ENCODE assay signal across 32 cellular contexts in genomic region chr1:65983500-65983899, GRCh38.
"Had no signal": no experiment of that assay in that cellular context is flagged by ENCODE, and none has a peak within 500 bp of the region (broad histone marks: within the 10 kb centered on the region; RNA-seq: fewer than 3 reads in every experiment).

No MANE protein-coding gene starts in this region.

- H3K36me3 ChIP-seq: ascending aorta, cardiac muscle cell, WERI-Rb-1 had no signal

- H3K9me3 ChIP-seq: ascending aorta had no signal

- H3K27me3 ChIP-seq: ascending aorta, cardiac muscle cell had no signal

- H3K4me3 ChIP-seq: ascending aorta, cardiac muscle cell had no signal

- FAIRE-seq: bronchial epithelial cell, TTC549 had no signal

- H3K4me1 ChIP-seq: ascending aorta had no signal

- DNase-seq: activated CD4-positive, alpha-beta memory T cell treated with anti-CD3 and anti-CD28 coated beads, Interleukin-2, amount 10 ng/mL, durations not matched to agents 7 days and 5 days; activated CD4-positive, alpha-beta T cell treated with anti-CD3 and anti-CD28 coated beads for 1 hour; activated CD4-positive, alpha-beta T cell treated with anti-CD3 and anti-CD28 coated beads for 36 hours; activated CD4-positive, alpha-beta T cell treated with anti-CD3 and anti-CD28 coated beads for 48 hours; activated CD4-positive, alpha-beta T cell treated with anti-CD3 and anti-CD28 coated beads, Interleukin-2, amount 10 ng/mL, durations not matched to agents 7 days and 5 days; activated CD4-positive, alpha-beta T cell treated with anti-CD3 and anti-CD28 coated beads, Interleukin-2, amount 50 U/mL, for 48 hours; activated CD4-positive, CD25-positive, alpha-beta regulatory T cell; activated CD8-positive, alpha-beta memory T cell treated with anti-CD3 and anti-CD28 coated beads for 24 hours; activated CD8-positive, alpha-beta memory T cell treated with anti-CD3 and anti-CD28 coated beads, Interleukin-2, amount 10 ng/mL, durations not matched to agents 7 days and 5 days; activated CD8-positive, alpha-beta memory T cell treated with anti-CD3 and anti-CD28 coated beads, Interleukin-2, amount 50 U/mL, for 48 hours; activated CD8-positive, alpha-beta T cell treated with anti-CD3 and anti-CD28 coated beads, Interleukin-2, amount 10 ng/mL, durations not matched to agents 7 days and 5 days; activated effector memory CD4-positive, alpha-beta T cell treated with Interleukin-2 at 50 U/mL for 16 hours; activated gamma-delta T cell; activated naive CD4-positive, alpha-beta T cell treated with anti-CD3 and anti-CD28 coated beads, Interleukin-2, amount 10 ng/mL, durations not matched to agents 7 days and 5 days; activated naive CD4-positive, alpha-beta T cell treated with Interleukin-2 at 50 U/mL for 16 hours; activated naive CD8-positive, alpha-beta T cell treated with anti-CD3 and anti-CD28 coated beads, Interleukin-2, amount 10 ng/mL, durations not matched to agents 7 days and 5 days; activated naive CD8-positive, alpha-beta T cell treated with anti-CD3 and anti-CD28 coated beads, Interleukin-2, amount 50 U/mL, for 24 hours; activated T-cell treated with anti-CD3 and anti-CD28 coated beads, Interleukin-2, amount 50 U/mL, for 24 hours; activated T-cell treated with anti-CD3 and anti-CD28 coated beads, Interleukin-2, amount 50 U/mL, for 48 hours; amygdala; anterior cingulate cortex; caudate nucleus; cerebellar nuclear complex; T-helper 17 cell; T1000; WERI-Rb-1 had no signal

- H3K27ac ChIP-seq: ascending aorta, cardiac muscle cell, WERI-Rb-1 had no signal

- ATAC-seq: activated CD4-positive, alpha-beta T cell treated with anti-CD3 and anti-CD28 coated beads for 36 hours; activated CD4-positive, CD25-positive, alpha-beta regulatory T cell treated with anti-CD3 and anti-CD28 coated beads, Interleukin-2, amount 50 U/mL, for 24 hours; activated CD8-positive, alpha-beta memory T cell treated with anti-CD3 and anti-CD28 coated beads, Interleukin-2, amount 10 ng/mL, durations not matched to agents 7 days and 5 days; activated CD8-positive, alpha-beta T cell treated with anti-CD3 and anti-CD28 coated beads, Interleukin-2, amount 10 ng/mL, durations not matched to agents 7 days and 5 days; activated naive CD8-positive, alpha-beta T cell treated with anti-CD3 and anti-CD28 coated beads, Interleukin-2, amount 50 U/mL, for 24 hours; T-helper 17 cell; WTC11 had no signal
